Comparison of ENCODE assay signal across 11 cellular contexts in the genomic region with DNA sequence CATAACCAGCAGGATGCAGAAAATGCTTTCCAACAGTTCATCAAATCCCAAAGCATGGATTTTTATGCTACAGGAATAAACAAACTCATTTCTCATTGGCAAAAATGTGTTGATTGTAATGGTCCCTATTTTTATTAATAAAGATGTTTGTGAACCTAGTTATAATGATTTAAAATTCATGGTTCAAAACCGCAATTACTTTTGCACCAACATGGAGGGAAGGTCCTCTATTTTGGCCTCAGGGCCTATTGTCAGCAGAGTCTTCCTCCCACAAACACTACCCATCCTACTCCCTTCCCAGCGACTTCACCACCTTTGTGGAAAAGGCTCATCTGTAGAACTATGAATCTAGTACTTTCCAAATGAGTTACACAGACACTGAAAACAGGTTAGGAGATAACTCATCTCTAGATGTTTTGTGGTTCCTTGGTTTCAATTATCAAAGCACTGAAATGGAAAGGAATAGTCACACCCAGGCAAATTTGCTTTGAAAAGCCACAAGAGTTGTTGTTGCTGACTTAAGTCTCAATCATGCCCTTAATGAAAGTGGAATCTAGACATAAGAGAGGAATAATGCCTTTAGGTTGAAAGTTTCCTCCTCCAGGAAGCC.
DNase-seq lines count a peak whose midpoint lies in the region; ATAC-seq and TF ChIP-seq lines count a peak whose summit lies in the region.
"Had no signal": no experiment of that assay in that cellular context is flagged by ENCODE, and none has a peak within 500 bp of the region (broad histone marks: within the 10 kb centered on the region; RNA-seq: fewer than 3 reads in every experiment).

No MANE protein-coding gene starts in this region.

- POLR2A ChIA-PET in RWPE1 (lab: Yijun Ruan, JAX; ENCODE audit: low non-redundant PET): no interaction called here

- CTCF ChIA-PET in RWPE1 (lab: Yijun Ruan, JAX): no interaction called here

- no peak overlapping the region for H3K27ac ChIP-seq in RWPE1
- H3K27ac ChIP-seq: KMS-11, SJSA1 had no signal

- ATAC-seq in GM18858 (IDR thresholded peaks at IDR 0.05; ENCODE audit: unreplicated experiment) (peak; percentile 93), GM21390 (IDR thresholded peaks at IDR 0.05; ENCODE audit: unreplicated experiment) (peak; percentile 92), HG03432 (IDR thresholded peaks at IDR 0.05; ENCODE audit: unreplicated experiment) (peak; percentile 92)

- TF ChIP-seq POLR2A in erythroblast (IDR thresholded peaks at IDR 0.05; ENCODE audit: low read length): no peak

- DNase-seq in glomerular visceral epithelial cell (ENCODE audit: extremely low spot score) (peak; percentile 36), erythroblast (lab: John Stamatoyannopoulos, UW) (no peak), GDM1 (lab: John Stamatoyannopoulos, UW) (no peak), pons (ENCODE audit: low spot score) (no peak), RWPE1 (ENCODE audit: low spot score) (no peak)
- DNase-seq: nucleus accumbens had no signal

- TF ChIP-seq CTCF in RWPE1 (conservative IDR thresholded peaks at IDR 0.05; ENCODE audit: low read depth): no peak
